ENCODE assay signal across 1 cellular context in genomic region chr11:72226701-72227100, GRCh38.
TF ChIP-seq lines count a peak whose summit lies in the region.

No MANE protein-coding gene starts in this region.

TF ChIP-seq in GM23338, 12 proteins besides CTCF, POLR2A, EP300 and RAD21:
- TF ChIP-seq JUNB (IDR thresholded peaks at IDR 0.05; ENCODE audit: unreplicated experiment) (no peak), CREB1 (CRISPR knock-in tag; IDR thresholded peaks at IDR 0.05; ENCODE audit: low read depth) (no peak), STAT1 (IDR thresholded peaks at IDR 0.05; ENCODE audit: unreplicated experiment) (no peak), ETS1 (IDR thresholded peaks at IDR 0.05) (no peak), NANOG (IDR thresholded peaks at IDR 0.05; ENCODE audit: borderline replicate concordance) (no peak), EZH2 (IDR thresholded peaks at IDR 0.05; ENCODE audit: low read depth, unreplicated experiment) (no peak)
